Comparison of ENCODE assay signal across 9 cellular contexts in genomic region chr13:40388617-40389016, GRCh38.
DNase-seq lines count a peak whose midpoint lies in the region; ATAC-seq and TF ChIP-seq lines count a peak whose summit lies in the region.
"Had no signal": no experiment of that assay in that cellular context is flagged by ENCODE, and none has a peak within 500 bp of the region (broad histone marks: within the 10 kb centered on the region; RNA-seq: fewer than 3 reads in every experiment).

No MANE protein-coding gene starts in this region.

- H3K4me3 ChIP-seq in CD8-positive, alpha-beta T cell (ENCODE audit: low read depth, low read length): peak overlapping the region; percentile 48
- no peak overlapping the region for H3K4me3 ChIP-seq in mesendoderm (ENCODE audit: low read length)

- no peak overlapping the region for H3K56ac ChIP-seq in mesendoderm (ENCODE audit: low read length)

- peaks cover 29% of the 10 kb centered on the region for H3K4me1 ChIP-seq in CD8-positive, alpha-beta T cell (ENCODE audit: insufficient read depth, low read length)
- H3K4me1 ChIP-seq in mesendoderm (ENCODE audit: control insufficient read depth, low read depth, low read length): no peaks in the 10 kb centered on the region

- no peak overlapping the region for H4K5ac ChIP-seq in mesendoderm (ENCODE audit: low read length)

- H3K4ac ChIP-seq in mesendoderm (ENCODE audit: low read depth, low read length): no peak overlapping the region

- peak overlapping the region; percentile 98 for H3K27ac Mint-ChIP-seq in CD8-positive, alpha-beta T cell
- H3K27ac Mint-ChIP-seq in activated CD4-positive, alpha-beta memory T cell treated with anti-CD3 and anti-CD28 coated beads for 36 hours: peak overlapping the region; percentile 94

- no peaks in the 10 kb centered on the region for H3K36me3 Mint-ChIP-seq in CD8-positive, alpha-beta T cell
- H3K36me3 Mint-ChIP-seq in activated CD4-positive, alpha-beta memory T cell treated with anti-CD3 and anti-CD28 coated beads for 36 hours: peaks cover 2% of the 10 kb centered on the region

- H3K27me3 ChIP-seq in CD8-positive, alpha-beta T cell (ENCODE audit: insufficient read depth, low read length): no peaks in the 10 kb centered on the region
- no peaks in the 10 kb centered on the region for H3K27me3 ChIP-seq in mesendoderm (ENCODE audit: insufficient read depth, low read length, poor library complexity)

- POLR2A ChIA-PET in CD8-positive, alpha-beta T cell (lab: Charles Lee): interaction anchor here (0.6 to 2.5 kb wide), 15 partner anchors 9 to 277 kb away, joined by 3 to 22 read pairs (median 4); partner anchors contain the start of gene FOXO1
- POLR2A ChIA-PET in activated CD4-positive, alpha-beta memory T cell treated with anti-CD3 and anti-CD28 coated beads for 36 hours (lab: Charles Lee): interaction anchor here (0.6 to 1.8 kb wide), 5 partner anchors 14 to 287 kb away, joined by 3 to 6 read pairs (median 5); no protein-coding TSS in a partner anchor

- no peak overlapping the region for H3K4me2 ChIP-seq in mesendoderm (ENCODE audit: low read length)

- H3K18ac ChIP-seq in mesendoderm (ENCODE audit: low read length): no peak overlapping the region

- ATAC-seq in CD8-positive, alpha-beta T cell: peak; percentile 90
- ATAC-seq in GM19467 (IDR thresholded peaks at IDR 0.05; ENCODE audit: unreplicated experiment) (peak; percentile 100), HG03575 (IDR thresholded peaks at IDR 0.05; ENCODE audit: extremely low read depth, insufficient number of reproducible peaks, low FRiP score, unreplicated experiment) (peak; percentile 95)

- H3K9me3 ChIP-seq in CD8-positive, alpha-beta T cell (ENCODE audit: low read length): no peaks in the 10 kb centered on the region

- peak; percentile 65 to 90 (median 77) for DNase-seq in CD8-positive, alpha-beta T cell
- peak; percentile 92 for DNase-seq in activated CD4-positive, alpha-beta memory T cell treated with anti-CD3 and anti-CD28 coated beads for 36 hours
- DNase-seq in glomerular visceral epithelial cell (ENCODE audit: extremely low spot score) (peak; percentile 43), mesendoderm (no peak), SKM-1 treated with dmso at 0.1 percent for 144 hours (lab: John Stamatoyannopoulos, UW; ENCODE audit: unreplicated experiment) (no peak)
- DNase-seq in stimulated activated CD8-positive, alpha-beta memory T cell treated with anti-CD3 and anti-CD28 coated beads, Interleukin-15, amount 100 ng/mL, for 48 hours (ENCODE audit: low read depth in 2 of 2): peak; percentile 71 to 74

- H2BK120ac ChIP-seq in mesendoderm (ENCODE audit: low read depth, low read length): no peak overlapping the region

- H3K79me1 ChIP-seq in mesendoderm (ENCODE audit: low read length): no peaks in the 10 kb centered on the region

- H3K9me3 Mint-ChIP-seq in CD8-positive, alpha-beta T cell: peaks cover 5% of the 10 kb centered on the region
- H3K9me3 Mint-ChIP-seq in activated CD4-positive, alpha-beta memory T cell treated with anti-CD3 and anti-CD28 coated beads for 36 hours: no peaks in the 10 kb centered on the region

- H2BK5ac ChIP-seq in mesendoderm (ENCODE audit: low read length): no peak overlapping the region

- TF ChIP-seq CTCF in CD8-positive, alpha-beta T cell (IDR thresholded peaks at IDR 0.05): no peak

- H3K27me3 Mint-ChIP-seq in CD8-positive, alpha-beta T cell (ENCODE audit: low read depth): no peaks in the 10 kb centered on the region
- H3K27me3 Mint-ChIP-seq in activated CD4-positive, alpha-beta memory T cell treated with anti-CD3 and anti-CD28 coated beads for 36 hours: no peaks in the 10 kb centered on the region

- H4K8ac ChIP-seq in mesendoderm (ENCODE audit: low read depth, low read length): no peak overlapping the region

- H3K9ac ChIP-seq in mesendoderm (ENCODE audit: low read length): no peak overlapping the region

- peak overlapping the region; percentile 88 for H3K4me3 Mint-ChIP-seq in CD8-positive, alpha-beta T cell
- H3K4me3 Mint-ChIP-seq in activated CD4-positive, alpha-beta memory T cell treated with anti-CD3 and anti-CD28 coated beads for 36 hours: peak overlapping the region; percentile 68

- WGBS in mesendoderm (ENCODE audit: extremely low coverage, insufficient coverage, low lambda C conversion rate): no CpG with 5 or more reads among the region's 11 CpGs

- no peak overlapping the region for H2AK5ac ChIP-seq in mesendoderm (ENCODE audit: low read length)

- H3K36me3 ChIP-seq in CD8-positive, alpha-beta T cell (ENCODE audit: insufficient read depth, low read length): no peaks in the 10 kb centered on the region
- H3K36me3 ChIP-seq in mesendoderm (ENCODE audit: control insufficient read depth, insufficient read depth, low read length): no peaks in the 10 kb centered on the region

- no peak overlapping the region for H2BK15ac ChIP-seq in mesendoderm (replicated peaks; ENCODE audit: low read depth)

- intact Hi-C loops in CD8-positive, alpha-beta T cell (cut with DNase I, micrococcal nuclease): loop anchor here (1.0 to 5.0 kb wide), 7 partner anchors 49 to 320 kb away; partner anchors contain the start of gene FOXO1 (in 2 of the 2)
- intact Hi-C loops in activated CD4-positive, alpha-beta memory T cell treated with anti-CD3 and anti-CD28 coated beads for 36 hours (cut with micrococcal nuclease): loop anchor here (1.0 to 5.0 kb wide), 10 partner anchors 50 to 389 kb away; no protein-coding TSS in a partner anchor

- peaks cover 73% of the 10 kb centered on the region for H3K4me1 Mint-ChIP-seq in CD8-positive, alpha-beta T cell (ENCODE audit: low read depth)
- peaks cover 29% of the 10 kb centered on the region for H3K4me1 Mint-ChIP-seq in activated CD4-positive, alpha-beta memory T cell treated with anti-CD3 and anti-CD28 coated beads for 36 hours (ENCODE audit: low read depth)

- H3K23ac ChIP-seq in mesendoderm (ENCODE audit: low read length): no peak overlapping the region

- H3K79me2 ChIP-seq in mesendoderm (ENCODE audit: control insufficient read depth, insufficient read depth, low read length): no peaks in the 10 kb centered on the region

- peak overlapping the region; percentile 91 for H3K27ac ChIP-seq in CD8-positive, alpha-beta T cell (ENCODE audit: low read depth, low read length)
- no peak overlapping the region for H3K27ac ChIP-seq in mesendoderm (ENCODE audit: low read depth, low read length)
- H3K27ac ChIP-seq: HL-60 had no signal

- CTCF ChIA-PET in CD8-positive, alpha-beta T cell (lab: Charles Lee): interaction anchor here (0.8 to 1.6 kb wide), 3 partner anchors 280 to 320 kb away, joined by 3 to 4 read pairs (median 3); no protein-coding TSS in a partner anchor
- CTCF ChIA-PET in activated CD4-positive, alpha-beta memory T cell treated with anti-CD3 and anti-CD28 coated beads for 36 hours (lab: Charles Lee): interaction anchor here (1.0 to 1.8 kb wide), 2 partner anchors 280 to 319 kb away, joined by 3 to 5 read pairs; no protein-coding TSS in a partner anchor

Comparison
In these comparisons a context has a peak if more than half of its experiments do, and no peak if none do; other contexts are left out.
1. DNase-seq: peak in CD8-positive, alpha-beta T cell (7 of 7), activated CD4-positive, alpha-beta memory T cell treated with anti-CD3 and anti-CD28 coated beads for 36 hours (single experiment), glomerular visceral epithelial cell (single experiment) and stimulated activated CD8-positive, alpha-beta memory T cell treated with anti-CD3 and anti-CD28 coated beads, Interleukin-15, amount 100 ng/mL, for 48 hours (2 of 2); none in mesendoderm (single experiment) and SKM-1 treated with dmso at 0.1 percent for 144 hours (single experiment).
2. Peak in every context shown above with its lines, with median percentiles within 50 percentile points of each other: ATAC-seq.